ENCODE assay signal across 2 cellular contexts in genomic region chr1:209388358-209388757, GRCh38.
TF ChIP-seq lines count a peak whose summit lies in the region.

No MANE protein-coding gene starts in this region.

TF ChIP-seq in SK-N-SH, 30 proteins besides CTCF, POLR2A, EP300 and RAD21 (continued from another document):
- TF ChIP-seq, protein P1, sequence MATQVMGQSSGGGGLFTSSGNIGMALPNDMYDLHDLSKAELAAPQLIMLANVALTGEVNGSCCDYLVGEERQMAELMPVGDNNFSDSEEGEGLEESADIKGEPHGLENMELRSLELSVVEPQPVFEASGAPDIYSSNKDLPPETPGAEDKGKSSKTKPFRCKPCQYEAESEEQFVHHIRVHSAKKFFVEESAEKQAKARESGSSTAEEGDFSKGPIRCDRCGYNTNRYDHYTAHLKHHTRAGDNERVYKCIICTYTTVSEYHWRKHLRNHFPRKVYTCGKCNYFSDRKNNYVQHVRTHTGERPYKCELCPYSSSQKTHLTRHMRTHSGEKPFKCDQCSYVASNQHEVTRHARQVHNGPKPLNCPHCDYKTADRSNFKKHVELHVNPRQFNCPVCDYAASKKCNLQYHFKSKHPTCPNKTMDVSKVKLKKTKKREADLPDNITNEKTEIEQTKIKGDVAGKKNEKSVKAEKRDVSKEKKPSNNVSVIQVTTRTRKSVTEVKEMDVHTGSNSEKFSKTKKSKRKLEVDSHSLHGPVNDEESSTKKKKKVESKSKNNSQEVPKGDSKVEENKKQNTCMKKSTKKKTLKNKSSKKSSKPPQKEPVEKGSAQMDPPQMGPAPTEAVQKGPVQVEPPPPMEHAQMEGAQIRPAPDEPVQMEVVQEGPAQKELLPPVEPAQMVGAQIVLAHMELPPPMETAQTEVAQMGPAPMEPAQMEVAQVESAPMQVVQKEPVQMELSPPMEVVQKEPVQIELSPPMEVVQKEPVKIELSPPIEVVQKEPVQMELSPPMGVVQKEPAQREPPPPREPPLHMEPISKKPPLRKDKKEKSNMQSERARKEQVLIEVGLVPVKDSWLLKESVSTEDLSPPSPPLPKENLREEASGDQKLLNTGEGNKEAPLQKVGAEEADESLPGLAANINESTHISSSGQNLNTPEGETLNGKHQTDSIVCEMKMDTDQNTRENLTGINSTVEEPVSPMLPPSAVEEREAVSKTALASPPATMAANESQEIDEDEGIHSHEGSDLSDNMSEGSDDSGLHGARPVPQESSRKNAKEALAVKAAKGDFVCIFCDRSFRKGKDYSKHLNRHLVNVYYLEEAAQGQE (IDR thresholded peaks at IDR 0.05; ENCODE audit: low read depth, low read length) = no peak
- TF ChIP-seq CHD2 (IDR thresholded peaks at IDR 0.05; ENCODE audit: low read length, partially characterized antibody) (no peak), TAF1 (IDR thresholded peaks at IDR 0.05; ENCODE audit: borderline replicate concordance, low read depth, low read length) (no peak), FOSL2 (IDR thresholded peaks at IDR 0.05; ENCODE audit: borderline replicate concordance, low read depth) (no peak)

TF ChIP-seq in SK-N-SH treated with all-trans-retinoic acid at 6 μM for 48 hours, 23 proteins besides CTCF, POLR2A, EP300 and RAD21 (continued from another document):
- TF ChIP-seq, protein P2, sequence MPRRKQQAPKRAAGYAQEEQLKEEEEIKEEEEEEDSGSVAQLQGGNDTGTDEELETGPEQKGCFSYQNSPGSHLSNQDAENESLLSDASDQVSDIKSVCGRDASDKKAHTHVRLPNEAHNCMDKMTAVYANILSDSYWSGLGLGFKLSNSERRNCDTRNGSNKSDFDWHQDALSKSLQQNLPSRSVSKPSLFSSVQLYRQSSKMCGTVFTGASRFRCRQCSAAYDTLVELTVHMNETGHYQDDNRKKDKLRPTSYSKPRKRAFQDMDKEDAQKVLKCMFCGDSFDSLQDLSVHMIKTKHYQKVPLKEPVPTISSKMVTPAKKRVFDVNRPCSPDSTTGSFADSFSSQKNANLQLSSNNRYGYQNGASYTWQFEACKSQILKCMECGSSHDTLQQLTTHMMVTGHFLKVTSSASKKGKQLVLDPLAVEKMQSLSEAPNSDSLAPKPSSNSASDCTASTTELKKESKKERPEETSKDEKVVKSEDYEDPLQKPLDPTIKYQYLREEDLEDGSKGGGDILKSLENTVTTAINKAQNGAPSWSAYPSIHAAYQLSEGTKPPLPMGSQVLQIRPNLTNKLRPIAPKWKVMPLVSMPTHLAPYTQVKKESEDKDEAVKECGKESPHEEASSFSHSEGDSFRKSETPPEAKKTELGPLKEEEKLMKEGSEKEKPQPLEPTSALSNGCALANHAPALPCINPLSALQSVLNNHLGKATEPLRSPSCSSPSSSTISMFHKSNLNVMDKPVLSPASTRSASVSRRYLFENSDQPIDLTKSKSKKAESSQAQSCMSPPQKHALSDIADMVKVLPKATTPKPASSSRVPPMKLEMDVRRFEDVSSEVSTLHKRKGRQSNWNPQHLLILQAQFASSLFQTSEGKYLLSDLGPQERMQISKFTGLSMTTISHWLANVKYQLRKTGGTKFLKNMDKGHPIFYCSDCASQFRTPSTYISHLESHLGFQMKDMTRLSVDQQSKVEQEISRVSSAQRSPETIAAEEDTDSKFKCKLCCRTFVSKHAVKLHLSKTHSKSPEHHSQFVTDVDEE (CRISPR knock-in tag; IDR thresholded peaks at IDR 0.05) = no peak
- TF ChIP-seq OSR1 (CRISPR knock-in tag; IDR thresholded peaks at IDR 0.05) = no peak
- no peak for TF ChIP-seq CSDC2 (CRISPR knock-in tag; IDR thresholded peaks at IDR 0.05)
- TF ChIP-seq ZFP30 (CRISPR knock-in tag; IDR thresholded peaks at IDR 0.05) = no peak
- TF ChIP-seq POU6F1 (CRISPR knock-in tag; IDR thresholded peaks at IDR 0.05; ENCODE audit: borderline replicate concordance, low read depth) = no peak
- TF ChIP-seq ISL1 (CRISPR knock-in tag; IDR thresholded peaks at IDR 0.05) = no peak
- no peak for TF ChIP-seq TOX (CRISPR knock-in tag; IDR thresholded peaks at IDR 0.05; ENCODE audit: borderline replicate concordance)
- TF ChIP-seq PATZ1 (CRISPR knock-in tag; IDR thresholded peaks at IDR 0.05; ENCODE audit: borderline replicate concordance) = no peak
- no peak for TF ChIP-seq BACH2 (CRISPR knock-in tag; IDR thresholded peaks at IDR 0.05; ENCODE audit: borderline replicate concordance)
- TF ChIP-seq ZC3H10 (CRISPR knock-in tag; IDR thresholded peaks at IDR 0.05) = no peak
- TF ChIP-seq, protein P3, sequence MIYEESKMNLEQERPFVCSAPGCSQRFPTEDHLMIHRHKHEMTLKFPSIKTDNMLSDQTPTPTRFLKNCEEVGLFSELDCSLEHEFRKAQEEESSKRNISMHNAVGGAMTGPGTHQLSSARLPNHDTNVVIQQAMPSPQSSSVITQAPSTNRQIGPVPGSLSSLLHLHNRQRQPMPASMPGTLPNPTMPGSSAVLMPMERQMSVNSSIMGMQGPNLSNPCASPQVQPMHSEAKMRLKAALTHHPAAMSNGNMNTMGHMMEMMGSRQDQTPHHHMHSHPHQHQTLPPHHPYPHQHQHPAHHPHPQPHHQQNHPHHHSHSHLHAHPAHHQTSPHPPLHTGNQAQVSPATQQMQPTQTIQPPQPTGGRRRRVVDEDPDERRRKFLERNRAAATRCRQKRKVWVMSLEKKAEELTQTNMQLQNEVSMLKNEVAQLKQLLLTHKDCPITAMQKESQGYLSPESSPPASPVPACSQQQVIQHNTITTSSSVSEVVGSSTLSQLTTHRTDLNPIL (CRISPR knock-in tag; IDR thresholded peaks at IDR 0.05; ENCODE audit: low read depth) = no peak
TF ChIP-seq in SK-N-SH treated with all-trans-retinoic acid at 6 μM for 48 hours: peak in this region for 0.
